In the genomic region with DNA sequence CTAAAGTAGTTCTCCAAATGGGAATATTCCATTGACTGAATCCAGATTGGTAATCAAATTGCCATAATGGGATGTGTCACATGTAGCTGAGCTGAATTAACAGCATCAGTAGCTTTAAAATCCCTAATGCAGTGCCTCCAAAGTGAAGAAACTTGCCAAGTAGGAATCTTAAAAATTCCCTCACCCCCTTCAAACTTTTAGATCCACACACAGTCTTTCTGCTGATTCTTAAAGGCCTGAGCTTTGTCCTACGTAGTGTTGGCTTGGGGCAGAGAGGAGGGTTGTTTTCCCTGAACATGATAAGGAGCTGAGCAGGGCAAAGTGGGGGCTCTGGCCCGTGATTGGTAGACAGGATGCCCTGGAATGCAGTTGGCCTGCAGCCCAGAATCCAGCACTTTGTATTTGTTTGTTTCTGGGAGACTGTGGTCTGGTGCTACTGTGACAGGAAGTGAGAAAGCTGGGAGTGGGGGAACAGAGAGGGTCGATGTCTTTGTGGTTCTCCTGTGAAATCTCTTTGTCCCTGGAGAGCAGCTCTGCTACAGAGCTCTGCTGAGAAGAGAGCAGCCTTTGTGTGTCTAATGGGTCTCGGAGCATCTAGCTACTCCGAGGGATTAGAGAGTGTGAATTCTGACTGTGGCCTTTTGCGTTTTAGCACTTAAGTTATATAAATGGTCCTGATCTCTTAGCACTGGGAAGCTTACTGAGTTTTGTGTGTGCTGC, we compare ENCODE assay signal across 9 cellular contexts. TPM values are rescaled to one million over a fixed set of nuclear protein-coding genes. Genes with fewer than 3 reads are reported as not detected.
DNase-seq lines count a peak whose midpoint lies in the region; ATAC-seq and TF ChIP-seq lines count a peak whose summit lies in the region.
"Had no signal": no experiment of that assay in that cellular context is flagged by ENCODE, and none has a peak within 500 bp of the region (broad histone marks: within the 10 kb centered on the region; RNA-seq: fewer than 3 reads in every experiment).

No MANE protein-coding gene starts in this region.

- peak overlapping the region; percentile 84 for H3K9ac ChIP-seq in HUES6 (ENCODE audit: low read length)

- WGBS in adrenal gland, 4 donors, result 2 to 9% (median 8%) methylated on average over 6 of the region's 6 CpGs
- WGBS in heart left ventricle, 4 donors, result 0 to 8% (median 3%) methylated on average over 6 of the region's 6 CpGs

- H3K4me3 ChIP-seq in HUES6 (ENCODE audit: low read depth, low read length) (peak overlapping the region; percentile 42), adrenal gland (peak overlapping the region in 1 of 4 donors; percentile 17), heart left ventricle (peak overlapping the region in 11 of 12 donors; percentile 7 to 51 (median 23))

- H3K4me1 ChIP-seq in HUES6 (ENCODE audit: control insufficient read depth, insufficient read depth, low read length) (peaks cover 86% of the 10 kb centered on the region), adrenal gland (replicated peaks in 1 of 2) (peaks cover 69 to 93% of the 10 kb centered on the region in 2 donors), heart left ventricle (peaks cover 28 to 100% (median 96%) of the 10 kb centered on the region in 12 donors)

- H3K36me3 ChIP-seq in HUES6 (ENCODE audit: control insufficient read depth, insufficient read depth, low read length), result no peaks in the 10 kb centered on the region
- H3K36me3 ChIP-seq in adrenal gland (replicated peaks in 1 of 2), result no peaks in the 10 kb centered on the region
- H3K36me3 ChIP-seq in heart left ventricle, result no peaks in the 10 kb centered on the region

- H3K27me3 ChIP-seq in HUES6 (ENCODE audit: control insufficient read depth, insufficient read depth, low read length) (no peaks in the 10 kb centered on the region), adrenal gland (no peaks in the 10 kb centered on the region), heart left ventricle (no peaks in the 10 kb centered on the region)

- H3K9me3 ChIP-seq in HUES6 (ENCODE audit: control insufficient read depth, insufficient read depth, low read depth, low read length) (no peaks in the 10 kb centered on the region), adrenal gland (replicated peaks in 1 of 3) (no peaks in the 10 kb centered on the region), heart left ventricle (no peaks in the 10 kb centered on the region)

- H3K27ac ChIP-seq in HUES6 (ENCODE audit: low read depth, low read length) (peak overlapping the region; percentile 97), adrenal gland (peak overlapping the region; percentile 66 to 92 (median 82)), heart left ventricle (peak overlapping the region; percentile 77 to 97 (median 91))

- intact Hi-C loops in adrenal gland (cut with DNase I) (no loop called here), heart left ventricle (cut with DNase I) (loop anchor here in 3 of 10 donors (2.0 to 10.0 kb wide), 3 partner anchors 14 to 246 kb away; a partner anchor contains a TSS), posterior cingulate gyrus (cut with DNase I) (no loop called here)

- DNase-seq in AG09319 (ENCODE audit: extremely low read depth, low read depth) (peak; percentile 95), adrenal gland (peak; percentile 80 to 99 (median 98)), heart left ventricle (peak; percentile 91 to 97 (median 94)), posterior cingulate gyrus (peak; percentile 47 to 93 (median 70))

- peak; percentile 90 to 94 (median 92) for ATAC-seq in heart left ventricle
- ATAC-seq in HG03457 (IDR thresholded peaks at IDR 0.05; ENCODE audit: unreplicated experiment), result no peak
- no peak for ATAC-seq in HG03139 (IDR thresholded peaks at IDR 0.05; ENCODE audit: unreplicated experiment)
- ATAC-seq in HG03025 (IDR thresholded peaks at IDR 0.05; ENCODE audit: low FRiP score, unreplicated experiment), result no peak

- peak in 1 of 2 donors; percentile 69 for TF ChIP-seq POLR2A in adrenal gland (IDR thresholded peaks at IDR 0.05)
- TF ChIP-seq POLR2A in heart left ventricle (IDR thresholded peaks at IDR 0.05), result peak in 1 of 2 donors; percentile 45

- TF ChIP-seq CTCF in AG09319 (IDR thresholded peaks at IDR 0.05; ENCODE audit: low read depth, low read length), result no peak
- TF ChIP-seq CTCF in adrenal gland (IDR thresholded peaks at IDR 0.05), result no peak
- no peak for TF ChIP-seq CTCF in heart left ventricle (IDR thresholded peaks at IDR 0.05)

RNA-seq across cellular contexts. Expression of a gene that starts 16.9 kb away (rescaled TPM):
- total RNA-seq in adrenal gland, result 100 to 1,000 TPM in 7 of 8 donors, 10 to 100 TPM in 1; 90.8 to 152 (median 118) TPM
- 10 to 100 TPM; 26.3 to 80.2 (median 31.2) TPM for polyA plus RNA-seq in adrenal gland
- 100 to 1,000 TPM in 1 of 9 donors, 10 to 100 TPM in 8; 51.4 to 105 (median 60.8) TPM for total RNA-seq in heart left ventricle
- 10 to 100 TPM; 19.7 to 40.3 TPM for polyA plus RNA-seq in heart left ventricle

RNA-seq across cellular contexts. Expression of a gene that starts 26.9 kb away (rescaled TPM):
- total RNA-seq in adrenal gland, result not detected
- not detected for polyA plus RNA-seq in adrenal gland
- total RNA-seq in heart left ventricle, result not detected
- under 1 TPM in 1 of 2 donors, not detected in 1; 0.11 TPM for polyA plus RNA-seq in heart left ventricle
- total RNA-seq: mononuclear cell had no signal

RNA-seq across cellular contexts. Expression of a gene that starts 37.2 kb away (rescaled TPM):
- total RNA-seq in adrenal gland (100 to 1,000 TPM; 145 to 327 (median 257) TPM), heart left ventricle (100 to 1,000 TPM in 1 of 9 donors, 10 to 100 TPM in 8; 56.8 to 134 (median 85.7) TPM)
- polyA plus RNA-seq in adrenal gland (100 to 1,000 TPM in 2 of 3 donors, 10 to 100 TPM in 1; 33.8 to 150 (median 131) TPM), heart left ventricle (100 to 1,000 TPM in 1 of 2 donors, 10 to 100 TPM in 1; 68.8 to 116 TPM)

Comparison
In these comparisons a context has a peak if more than half of its experiments do, and no peak if none do; other contexts are left out.
1. ATAC-seq: peak in heart left ventricle (4 of 4); none in HG03457 (single experiment), HG03139 (single experiment) and HG03025 (single experiment).
2. Peak in every context shown above with its lines, with median percentiles within 50 percentile points of each other: DNase-seq and H3K27ac ChIP-seq.